ENCODE assay signal across 15 cellular contexts in genomic region chr16:64962786-64963185, GRCh38.
"Had no signal": no experiment of that assay in that cellular context is flagged by ENCODE, and none has a peak within 500 bp of the region (broad histone marks: within the 10 kb centered on the region; RNA-seq: fewer than 3 reads in every experiment).

No MANE protein-coding gene starts in this region.

- H3K79me2 ChIP-seq: parathyroid adenoma had no signal

- H2AFZ ChIP-seq: parathyroid adenoma had no signal

- H3K4me1 ChIP-seq: colonic mucosa, left ventricle myocardium inferior, parathyroid adenoma, sigmoid colon, thyroid gland had no signal

- H3K4me3 ChIP-seq: colonic mucosa, left ventricle myocardium inferior, sigmoid colon, thyroid gland had no signal

- H3K9me3 ChIP-seq: colonic mucosa, left ventricle myocardium inferior, sigmoid colon, thyroid gland had no signal

- DNase-seq: activated CD4-positive, alpha-beta T cell treated with anti-CD3 and anti-CD28 coated beads for 1 hour; activated CD4-positive, alpha-beta T cell treated with anti-CD3 and anti-CD28 coated beads, Interleukin-2, amount 50 U/mL, for 4 hours; activated naive CD4-positive, alpha-beta T cell treated with Interleukin-2 at 50 U/mL for 16 hours; anterior cingulate cortex; colonic mucosa; effector CD8-positive, alpha-beta T cell; left ventricle myocardium inferior; sigmoid colon; stimulated activated CD4-positive, alpha-beta T cell treated with anti-CD3 and anti-CD28 coated beads, Interleukin-12 subunit alpha, Interleukin-12 subunit beta, amount 100 ng/mL, for 4 hours; stimulated activated CD4-positive, alpha-beta T cell treated with anti-CD3 and anti-CD28 coated beads, Interleukin-2, amount 100 ng/mL, for 24 hours; T-cell; T1000; thyroid gland had no signal

- H3K36me3 ChIP-seq: colonic mucosa, left ventricle myocardium inferior, sigmoid colon, thyroid gland had no signal

- H3K9ac ChIP-seq: parathyroid adenoma had no signal

- H3K27ac ChIP-seq: colonic mucosa, left ventricle myocardium inferior, parathyroid adenoma, sigmoid colon, thyroid gland, VCaP had no signal

- H3K27me3 ChIP-seq: colonic mucosa, sigmoid colon, thyroid gland had no signal
